8 cellular contexts compared by ENCODE assay signal in genomic region chr2:205763708-205764501, GRCh38.
DNase-seq lines count a peak whose midpoint lies in the region; ATAC-seq and TF ChIP-seq lines count a peak whose summit lies in the region.

No MANE protein-coding gene starts in this region.

- H3K79me2 ChIP-seq in GM23248 (ENCODE audit: insufficient read depth) (no peaks in the 10 kb centered on the region), neural cell (replicated peaks; ENCODE audit: insufficient read depth, low read length) (no peaks in the 10 kb centered on the region)

- H3K27me3 Mint-ChIP-seq in CD8-positive, alpha-beta T cell (ENCODE audit: low read depth), result peaks cover 23% of the 10 kb centered on the region

- peaks cover 18% of the 10 kb centered on the region for H3K4me1 ChIP-seq in GM23248 (ENCODE audit: insufficient read depth)
- no peaks in the 10 kb centered on the region for H3K4me1 ChIP-seq in CD8-positive, alpha-beta T cell (ENCODE audit: insufficient read depth, low read length)

- intact Hi-C loops in CD8-positive, alpha-beta T cell (cut with DNase I, micrococcal nuclease), result loop anchor here in 1 of 2 experiments (10.0 kb wide), 1 partner anchor 889 kb away; no protein-coding TSS in a partner anchor

- H2AFZ ChIP-seq in GM23248, result peak overlapping the region; percentile 58
- peak overlapping the region; percentile 57 for H2AFZ ChIP-seq in neural cell (ENCODE audit: low read depth, low read length)

- 23 to 31% methylated on average over 25 of the region's 25 CpGs for WGBS in GM23248 (ENCODE audit: low coverage in 1 of 2, low lambda C conversion rate in 2 of 2, missing lambda C conversion rate in 2 of 2), 2 experiments

- H3K27ac ChIP-seq in GM23248 (peak overlapping the region; percentile 76), WERI-Rb-1 (peak overlapping the region; percentile 68), neural cell (ENCODE audit: low read length) (peak overlapping the region; percentile 88)
- H3K27ac ChIP-seq in CD8-positive, alpha-beta T cell (ENCODE audit: low read depth, low read length), result no peak overlapping the region

- TF ChIP-seq RAD21 in neural cell (conservative IDR thresholded peaks at IDR 0.05), result peak; percentile 59

- ATAC-seq in CD8-positive, alpha-beta T cell, result no peak
- ATAC-seq in HG03457 (IDR thresholded peaks at IDR 0.05; ENCODE audit: unreplicated experiment), result no peak

- in situ Hi-C loops in GM23248 (cut with MboI), result no loop called here

- no peaks in the 10 kb centered on the region for H4K20me1 ChIP-seq in GM23248 (ENCODE audit: insufficient read depth)
- H4K20me1 ChIP-seq in neural cell (ENCODE audit: insufficient read depth), result no peaks in the 10 kb centered on the region

- no peak overlapping the region for H3K4me3 Mint-ChIP-seq in CD8-positive, alpha-beta T cell

- no peaks in the 10 kb centered on the region for H3K36me3 ChIP-seq in GM23248 (ENCODE audit: low read depth)
- peaks cover 5% of the 10 kb centered on the region; the same call in 1 of the 2 replicates for H3K36me3 ChIP-seq in WERI-Rb-1
- no peaks in the 10 kb centered on the region for H3K36me3 ChIP-seq in neural cell (ENCODE audit: insufficient read depth, low read length)
- no peaks in the 10 kb centered on the region for H3K36me3 ChIP-seq in CD8-positive, alpha-beta T cell (ENCODE audit: insufficient read depth, low read length)

- peak; percentile 92 for TF ChIP-seq EP300 in neural cell (conservative IDR thresholded peaks at IDR 0.05; ENCODE audit: poor library complexity, severe bottlenecking)

- peak overlapping the region; percentile 68 for H3K4me2 ChIP-seq in GM23248 (ENCODE audit: unreplicated experiment)
- peak overlapping the region; percentile 23 for H3K4me2 ChIP-seq in neural cell (ENCODE audit: low read length)

- H3K9me2 ChIP-seq in GM23248 (ENCODE audit: insufficient read depth) (no peaks in the 10 kb centered on the region), neural cell (ENCODE audit: insufficient read depth, low read length) (no peaks in the 10 kb centered on the region)

- peak overlapping the region; percentile 37 for H3K4me3 ChIP-seq in GM23248
- H3K4me3 ChIP-seq in WERI-Rb-1 (ENCODE audit: low read depth, low read length), result no peak overlapping the region
- peak overlapping the region; percentile 54 for H3K4me3 ChIP-seq in neural cell (ENCODE audit: low read length)
- no peak overlapping the region for H3K4me3 ChIP-seq in CD8-positive, alpha-beta T cell (ENCODE audit: low read depth, low read length)

- no peak overlapping the region for H3K27ac Mint-ChIP-seq in CD8-positive, alpha-beta T cell

- H3K27me3 ChIP-seq in GM23248 (replicated peaks; ENCODE audit: insufficient read depth), result no peaks in the 10 kb centered on the region
- H3K27me3 ChIP-seq in WERI-Rb-1 (ENCODE audit: insufficient read depth, low read depth, severe bottlenecking), result no peaks in the 10 kb centered on the region
- no peaks in the 10 kb centered on the region for H3K27me3 ChIP-seq in neural cell (ENCODE audit: insufficient read depth, low read depth, low read length)
- no peaks in the 10 kb centered on the region for H3K27me3 ChIP-seq in CD8-positive, alpha-beta T cell (ENCODE audit: insufficient read depth, low read length)

- POLR2A ChIA-PET in CD8-positive, alpha-beta T cell (lab: Charles Lee), result no interaction called here

- no peaks in the 10 kb centered on the region for H3K9me3 Mint-ChIP-seq in CD8-positive, alpha-beta T cell

- peak; percentile 68 for DNase-seq in AG08396 (ENCODE audit: low spot score)
- DNase-seq in GM23248, result peak; percentile 94
- no peak for DNase-seq in WERI-Rb-1
- DNase-seq in fibroblast of peridontal ligament (ENCODE audit: extremely low read depth), result peak; percentile 51
- no peak for DNase-seq in SIG-M5 treated with dmso at 0.1 percent for 504 hours (lab: John Stamatoyannopoulos, UW; ENCODE audit: unreplicated experiment)
- no peak for DNase-seq in CD8-positive, alpha-beta T cell

- H3K36me3 Mint-ChIP-seq in CD8-positive, alpha-beta T cell, result no peaks in the 10 kb centered on the region

- peaks cover 12% of the 10 kb centered on the region; the same call in 1 of the 2 replicates for H3F3A ChIP-seq in GM23248 (ENCODE audit: insufficient read depth)
- H3F3A ChIP-seq in neural cell (ENCODE audit: insufficient read depth, low read length, poor library complexity, severe bottlenecking), result peaks cover 3% of the 10 kb centered on the region

- H3K9me3 ChIP-seq in GM23248 (ENCODE audit: low read depth), result no peaks in the 10 kb centered on the region
- H3K9me3 ChIP-seq in WERI-Rb-1 (ENCODE audit: severe bottlenecking), result no peaks in the 10 kb centered on the region
- H3K9me3 ChIP-seq in neural cell (ENCODE audit: low read length), result no peaks in the 10 kb centered on the region
- no peaks in the 10 kb centered on the region for H3K9me3 ChIP-seq in CD8-positive, alpha-beta T cell (ENCODE audit: low read length)

- H3K4me1 Mint-ChIP-seq in CD8-positive, alpha-beta T cell (ENCODE audit: low read depth), result peaks cover 2% of the 10 kb centered on the region

- CTCF ChIA-PET in CD8-positive, alpha-beta T cell (lab: Charles Lee), result no interaction called here

- peak overlapping the region; percentile 74 for H3K9ac ChIP-seq in GM23248
- H3K9ac ChIP-seq in neural cell (ENCODE audit: low read length), result peak overlapping the region; percentile 68

- TF ChIP-seq CTCF in WERI-Rb-1 (IDR thresholded peaks at IDR 0.05; ENCODE audit: low read depth, low read length), result 0 out of 2 replicates have a peak, but pooled peaks have one; percentile 1
- peak; percentile 85 for TF ChIP-seq CTCF in neural cell (IDR thresholded peaks at IDR 0.05; ENCODE audit: poor library complexity, severe bottlenecking)
- no peak for TF ChIP-seq CTCF in CD8-positive, alpha-beta T cell (IDR thresholded peaks at IDR 0.05)

TF ChIP-seq in neural cell, 6 proteins besides CTCF, POLR2A, EP300 and RAD21:
- TF ChIP-seq TAF1 (IDR thresholded peaks at IDR 0.05; ENCODE audit: low read depth), result peak; percentile 30
- TF ChIP-seq MXI1 (conservative IDR thresholded peaks at IDR 0.05; ENCODE audit: poor library complexity, severe bottlenecking), result no peak
- TF ChIP-seq POLR2AphosphoS5 (IDR thresholded peaks at IDR 0.05), result no peak
- TF ChIP-seq REST (IDR thresholded peaks at IDR 0.05; ENCODE audit: borderline replicate concordance), result peak; percentile 81
- TF ChIP-seq EZH2 (IDR thresholded peaks at IDR 0.05; ENCODE audit: borderline replicate concordance, insufficient read depth, low read length, poor library complexity, severe bottlenecking), result no peak
- TF ChIP-seq SMC3 (conservative IDR thresholded peaks at IDR 0.05; ENCODE audit: poor library complexity), result peak; percentile 70

Comparison
In these comparisons a context has a peak if more than half of its experiments do, and no peak if none do; other contexts are left out.
1. DNase-seq: peak in AG08396 (single experiment), GM23248 (single experiment) and fibroblast of peridontal ligament (single experiment); none in WERI-Rb-1 (single experiment), SIG-M5 treated with dmso at 0.1 percent for 504 hours (single experiment) and CD8-positive, alpha-beta T cell (0 of 7).
2. H3K4me3 ChIP-seq: peak in GM23248 (single experiment) and neural cell (single experiment); none in WERI-Rb-1 (single experiment) and CD8-positive, alpha-beta T cell (single experiment).